Comparison of ENCODE assay signal across 8 cellular contexts in genomic region chr17:60678118-60678444, GRCh38. TPM values are rescaled to one million over a fixed set of nuclear protein-coding genes. Genes with fewer than 3 reads are reported as not detected.
A peak's percentile ranks its signal among the peaks of the same experiment; 100 is the strongest.
DNase-seq lines count a peak whose midpoint lies in the region; ATAC-seq and TF ChIP-seq lines count a peak whose summit lies in the region.

No MANE protein-coding gene starts in this region.

- DNase-seq in NCI-H345 (lab: John Stamatoyannopoulos, UW) (peak; percentile 24), NCI-H345 treated with DMSO at 0.1 percent for 48 hours (lab: John Stamatoyannopoulos, UW; ENCODE audit: unreplicated experiment) (no peak), WTC11 (ENCODE audit: low spot score) (no peak), iPS DF 6.9 (ENCODE audit: low read depth, low spot score) (no peak), NCI-H187 (lab: John Stamatoyannopoulos, UW) (no peak)
- no peak for DNase-seq in stimulated activated naive CD8-positive, alpha-beta T cell treated with anti-CD3 and anti-CD28 coated beads, Interleukin-15, amount 100 ng/mL, for 72 hours
- no peak for DNase-seq in activated effector memory CD4-positive, alpha-beta T cell treated with Interleukin-2 at 50 U/mL for 16 hours

- H3K9me3 Mint-ChIP-seq in WTC11 = peaks cover 10% of the 10 kb centered on the region
- H3K9me3 Mint-ChIP-seq in stimulated activated naive CD8-positive, alpha-beta T cell treated with anti-CD3 and anti-CD28 coated beads, Interleukin-15, amount 100 ng/mL, for 72 hours = peaks cover 0 to 6% of the 10 kb centered on the region in 2 donors

- H3K4me3 ChIP-seq in iPS DF 6.9 (ENCODE audit: low read length) = peak overlapping the region; percentile 79; the same call in 1 of the 2 replicates

- H3K4me3 Mint-ChIP-seq in WTC11 = peak overlapping the region; percentile 99
- peak overlapping the region; percentile 95 to 96 for H3K4me3 Mint-ChIP-seq in stimulated activated naive CD8-positive, alpha-beta T cell treated with anti-CD3 and anti-CD28 coated beads, Interleukin-15, amount 100 ng/mL, for 72 hours

- CTCF ChIA-PET in WTC11 (lab: Charles Lee) = interaction anchor here (0.7 to 1.5 kb wide), 4 partner anchors 77 to 1432 kb away, joined by 3 to 5 read pairs (median 3); partner anchors contain the start of gene PPM1D

- POLR2A ChIA-PET in WTC11 (lab: Charles Lee) = interaction anchor here (1.1 kb wide), 1 partner anchor 79 kb away, joined by 3 read pairs; no protein-coding TSS in a partner anchor

- no peaks in the 10 kb centered on the region for H3K36me3 Mint-ChIP-seq in WTC11

- no peak overlapping the region for H3K27ac ChIP-seq in iPS DF 6.9 (ENCODE audit: low read length)

- no CpG with 5 or more reads among the region's 6 CpGs for WGBS in iPS DF 6.9 (ENCODE audit: insufficient coverage, insufficient read length)

- H3K4me1 Mint-ChIP-seq in WTC11 = peaks cover 6% of the 10 kb centered on the region
- peaks cover 23% of the 10 kb centered on the region for H3K4me1 Mint-ChIP-seq in stimulated activated naive CD8-positive, alpha-beta T cell treated with anti-CD3 and anti-CD28 coated beads, Interleukin-15, amount 100 ng/mL, for 72 hours

- H3K4me1 ChIP-seq in iPS DF 6.9 (ENCODE audit: control insufficient read depth, insufficient read depth, low read length) = no peaks in the 10 kb centered on the region

- ATAC-seq in WTC11 (peak; percentile 16; the same call in 1 of the 2 replicates), GM18505 (IDR thresholded peaks at IDR 0.05; ENCODE audit: unreplicated experiment) (no peak)
- ATAC-seq in stimulated activated naive CD8-positive, alpha-beta T cell treated with anti-CD3 and anti-CD28 coated beads, Interleukin-15, amount 100 ng/mL, for 72 hours = peak; percentile 1

- H3K27me3 Mint-ChIP-seq in WTC11 (ENCODE audit: low read depth) = no peaks in the 10 kb centered on the region
- H3K27me3 Mint-ChIP-seq in stimulated activated naive CD8-positive, alpha-beta T cell treated with anti-CD3 and anti-CD28 coated beads, Interleukin-15, amount 100 ng/mL, for 72 hours = no peaks in the 10 kb centered on the region

- TF ChIP-seq CTCF in WTC11 (IDR thresholded peaks at IDR 0.05) = no peak

- no peaks in the 10 kb centered on the region for H3K9me3 ChIP-seq in iPS DF 6.9 (ENCODE audit: control insufficient read depth, insufficient read depth, low read length)

- no peak for TF ChIP-seq POLR2A in GM18505 (IDR thresholded peaks at IDR 0.05; ENCODE audit: borderline replicate concordance, extremely low read depth, insufficient read depth, insufficient read length)

- H3K36me3 ChIP-seq in iPS DF 6.9 (ENCODE audit: control insufficient read depth, insufficient read depth, low read length) = no peaks in the 10 kb centered on the region

- no peaks in the 10 kb centered on the region for H3K27me3 ChIP-seq in iPS DF 6.9 (ENCODE audit: control insufficient read depth, insufficient read depth, low read length)

- H3K27ac Mint-ChIP-seq in WTC11 = peak overlapping the region; percentile 89
- peak overlapping the region; percentile 97 to 98 for H3K27ac Mint-ChIP-seq in stimulated activated naive CD8-positive, alpha-beta T cell treated with anti-CD3 and anti-CD28 coated beads, Interleukin-15, amount 100 ng/mL, for 72 hours

TF ChIP-seq in WTC11, 78 proteins besides CTCF, POLR2A, EP300 and RAD21:
- TF ChIP-seq AR (CRISPR knock-in tag; IDR thresholded peaks at IDR 0.05) (no peak), CDX4 (CRISPR knock-in tag; IDR thresholded peaks at IDR 0.05; ENCODE audit: borderline replicate concordance) (no peak), ATF3 (CRISPR knock-in tag; conservative IDR thresholded peaks at IDR 0.05) (no peak), ZNF138 (CRISPR knock-in tag; conservative IDR thresholded peaks at IDR 0.05) (no peak), USF1 (CRISPR knock-in tag; IDR thresholded peaks at IDR 0.05) (no peak), ZNF232 (CRISPR knock-in tag; IDR thresholded peaks at IDR 0.05) (no peak), ESRRA (CRISPR knock-in tag; IDR thresholded peaks at IDR 0.05; ENCODE audit: borderline replicate concordance) (no peak), CREM (CRISPR knock-in tag; IDR thresholded peaks at IDR 0.05) (no peak), TCF7 (CRISPR knock-in tag; IDR thresholded peaks at IDR 0.05; ENCODE audit: low read depth) (no peak), ATF2 (CRISPR knock-in tag; IDR thresholded peaks at IDR 0.05; ENCODE audit: borderline replicate concordance, low read depth) (no peak), KAT7 (CRISPR knock-in tag; IDR thresholded peaks at IDR 0.05; ENCODE audit: borderline replicate concordance) (no peak), HMGA2 (CRISPR knock-in tag; IDR thresholded peaks at IDR 0.05) (no peak), NFYB (CRISPR knock-in tag; conservative IDR thresholded peaks at IDR 0.05; ENCODE audit: low read depth) (no peak), PRRX2 (CRISPR knock-in tag; IDR thresholded peaks at IDR 0.05) (no peak), TP53 (CRISPR knock-in tag; IDR thresholded peaks at IDR 0.05) (no peak), E2F4 (CRISPR knock-in tag; IDR thresholded peaks at IDR 0.05; ENCODE audit: borderline replicate concordance, low read depth) (no peak)

RNA-seq across cellular contexts. Expression of gene BCAS3, which starts 0.4 kb away (rescaled TPM):
- total RNA-seq in WTC11 (2021) = 15.5 to 19.8 TPM (median 17.8 TPM) in 3 replicates
